ENCODE assay signal across 16 cellular contexts in genomic region chr9:130298663-130299279, GRCh38. TPM values are rescaled to one million over a fixed set of nuclear protein-coding genes. Genes with fewer than 3 reads are reported as not detected.
DNase-seq lines count a peak whose midpoint lies in the region; ATAC-seq, FAIRE-seq and TF ChIP-seq lines count a peak whose summit lies in the region.
"Had no signal": no experiment of that assay in that cellular context is flagged by ENCODE, and none has a peak within 500 bp of the region (broad histone marks: within the 10 kb centered on the region; RNA-seq: fewer than 3 reads in every experiment).

No MANE protein-coding gene starts in this region.

- H3K36me3 ChIP-seq in GM12878 (ENCODE audit: control insufficient read depth in 2 of 2, insufficient read depth in 2 of 2, low read length in 1 of 2) (no peaks in the 10 kb centered on the region), mesendoderm (ENCODE audit: control insufficient read depth, insufficient read depth, low read length) (no peaks in the 10 kb centered on the region), suprapubic skin (no peaks in the 10 kb centered on the region)
- H3K36me3 ChIP-seq: cardiac muscle cell, transverse colon had no signal

- no peaks in the 10 kb centered on the region for H3K79me1 ChIP-seq in mesendoderm (ENCODE audit: low read length)

- H2BK5ac ChIP-seq in mesendoderm (ENCODE audit: low read length): no peak overlapping the region

- RAD21 ChIA-PET in GM12878 (lab: Charles Lee; ENCODE audit: unreplicated experiment): no interaction called here

- no peak overlapping the region for H2BK15ac ChIP-seq in mesendoderm (replicated peaks; ENCODE audit: low read depth)

- TF ChIP-seq RAD21 in Ishikawa (IDR thresholded peaks at IDR 0.05; ENCODE audit: low read depth) (no peak), GM12878 (IDR thresholded peaks at IDR 0.05; ENCODE audit: insufficient read depth, low read depth, low read length) (no peak)

- DNase-seq in NOMO-1 treated with DMSO at 0.1 percent for 48 hours (lab: John Stamatoyannopoulos, UW; ENCODE audit: unreplicated experiment): peak; percentile 3
- DNase-seq in NOMO-1 treated with dmso at 0.1 percent for 144 hours (lab: John Stamatoyannopoulos, UW; ENCODE audit: unreplicated experiment): no peak
- DNase-seq in GM12878 (ENCODE audit: low read depth, low spot score): no peak
- DNase-seq in mesendoderm: peak; percentile 74
- DNase-seq in suprapubic skin (ENCODE audit: low spot score in 2 of 2): no peak
- DNase-seq: activated CD4-positive, alpha-beta T cell treated with anti-CD3 and anti-CD28 coated beads for 4 hours; DMS79 treated with DMSO at 0.1 percent for 48 hours; immature natural killer cell; NCI-H510A treated with DMSO at 0.1 percent for 48 hours; transverse colon had no signal

- SMC1A ChIA-PET in GM12878 (lab: Charles Lee; ENCODE audit: uncharacterized antibody, unreplicated experiment): no interaction called here

- H3K4ac ChIP-seq in mesendoderm (ENCODE audit: low read depth, low read length): no peak overlapping the region

- POLR2A ChIA-PET in GM12878 (lab: Charles Lee): no interaction called here

- TF ChIP-seq CTCF in GM12878 (IDR thresholded peaks at IDR 0.05 in 2 of 3, conservative IDR thresholded peaks at IDR 0.05 in 1 of 3; ENCODE audit: control insufficient read depth in 2 of 3, extremely low read depth in 1 of 3, insufficient read depth in 1 of 3, low read depth in 3 of 3, low read length in 3 of 3) (no peak), suprapubic skin (IDR thresholded peaks at IDR 0.05) (no peak)

- no TSS peak for BruUV-seq in GM12878 (replicated peaks; lab: Mats Ljungman, UMichigan)

- H4K5ac ChIP-seq in mesendoderm (ENCODE audit: low read length): no peak overlapping the region

- no peak overlapping the region for H3K18ac ChIP-seq in mesendoderm (ENCODE audit: low read length)

- H3K27ac ChIP-seq in GM12878 (ENCODE audit: control insufficient read depth, insufficient read depth): no peak overlapping the region
- no peak overlapping the region for H3K27ac ChIP-seq in mesendoderm (ENCODE audit: low read depth, low read length)
- no peak overlapping the region for H3K27ac ChIP-seq in suprapubic skin
- H3K27ac ChIP-seq: cardiac muscle cell had no signal

- H4K20me1 ChIP-seq in GM12878 (ENCODE audit: control insufficient read depth, insufficient read depth): no peaks in the 10 kb centered on the region

- H3K4me1 ChIP-seq in GM12878 (ENCODE audit: control insufficient read depth, insufficient read depth, low read length) (no peaks in the 10 kb centered on the region), mesendoderm (ENCODE audit: control insufficient read depth, low read depth, low read length) (no peaks in the 10 kb centered on the region), suprapubic skin (peaks cover 10% of the 10 kb centered on the region)

- no peak overlapping the region for H3K4me2 ChIP-seq in GM12878 (ENCODE audit: control insufficient read depth, insufficient read depth)
- H3K4me2 ChIP-seq in mesendoderm (ENCODE audit: low read length): no peak overlapping the region

- ATAC-seq in GM12878: no peak
- ATAC-seq in GM18519 (IDR thresholded peaks at IDR 0.05; ENCODE audit: low FRiP score, unreplicated experiment): no peak
- ATAC-seq in GM18907 (IDR thresholded peaks at IDR 0.05; ENCODE audit: unreplicated experiment): no peak

- 17% methylated on average over 15 of the region's 15 CpGs for WGBS in GM12878 (ENCODE audit: insufficient coverage, insufficient replicate concordance, low lambda C conversion rate, missing lambda C conversion rate)
- WGBS in mesendoderm (ENCODE audit: extremely low coverage, insufficient coverage, low lambda C conversion rate): no CpG with 5 or more reads among the region's 15 CpGs
- WGBS in suprapubic skin: 33% methylated on average over 3 of the region's 15 CpGs

- TF ChIP-seq POLR2A in GM12878 (IDR thresholded peaks at IDR 0.05; ENCODE audit: low read depth, low read length): no peak
- TF ChIP-seq POLR2A in suprapubic skin (IDR thresholded peaks at IDR 0.05): no peak

- no peak for FAIRE-seq in GM12878 (lab: Jason Lieb, UNC)
- FAIRE-seq: A204.1 had no signal

- TF ChIP-seq EP300 in Ishikawa (IDR thresholded peaks at IDR 0.05; ENCODE audit: borderline replicate concordance) (no peak), GM12878 (IDR thresholded peaks at IDR 0.05; ENCODE audit: borderline replicate concordance in 1 of 2, control insufficient read depth in 1 of 2, low read depth in 2 of 2, low read length in 2 of 2) (no peak), suprapubic skin (IDR thresholded peaks at IDR 0.05) (no peak)

- no peak overlapping the region for H2AK5ac ChIP-seq in mesendoderm (ENCODE audit: low read length)

- H2BK120ac ChIP-seq in mesendoderm (ENCODE audit: low read depth, low read length): no peak overlapping the region

- H3K79me2 ChIP-seq in GM12878 (ENCODE audit: control insufficient read depth, insufficient read depth, low read length): no peaks in the 10 kb centered on the region
- H3K79me2 ChIP-seq in mesendoderm (ENCODE audit: control insufficient read depth, insufficient read depth, low read length): no peaks in the 10 kb centered on the region

- no peak overlapping the region for H3K23ac ChIP-seq in mesendoderm (ENCODE audit: low read length)

- H3K4me3 ChIP-seq in GM12878: no peak overlapping the region
- no peak overlapping the region for H3K4me3 ChIP-seq in mesendoderm (ENCODE audit: low read length)
- H3K4me3 ChIP-seq in suprapubic skin: no peak overlapping the region
- H3K4me3 ChIP-seq: cardiac muscle cell, transverse colon had no signal

- H3K27me3 ChIP-seq in GM12878 (replicated peaks in 1 of 2; ENCODE audit: control insufficient read depth in 2 of 2, insufficient read depth in 2 of 2, low read length in 1 of 2) (no peaks in the 10 kb centered on the region; a peak in 1 of 4 replicates), mesendoderm (ENCODE audit: insufficient read depth, low read length, poor library complexity) (no peaks in the 10 kb centered on the region), suprapubic skin (peaks cover 9% of the 10 kb centered on the region)
- H3K27me3 ChIP-seq: cardiac muscle cell, transverse colon had no signal

- no peak overlapping the region for H2AFZ ChIP-seq in GM12878 (ENCODE audit: control insufficient read depth, low read depth, low read length)

- intact Hi-C loops in GM12878 (cut with micrococcal nuclease; ENCODE audit: unreplicated experiment): no loop called here

- H4K8ac ChIP-seq in mesendoderm (ENCODE audit: low read depth, low read length): no peak overlapping the region

- no peak overlapping the region for H3K56ac ChIP-seq in mesendoderm (ENCODE audit: low read length)

- H3K9me3 ChIP-seq in GM12878 (replicated peaks; ENCODE audit: control insufficient read depth, insufficient read depth, low read length) (no peaks in the 10 kb centered on the region), suprapubic skin (no peaks in the 10 kb centered on the region)
- H3K9me3 ChIP-seq: transverse colon had no signal

- in situ Hi-C loops in GM12878 (cut with MboI): no loop called here

- CTCF ChIA-PET in GM12878 (lab: Yijun Ruan, JAX): no interaction called here

- H3K9ac ChIP-seq in GM12878 (ENCODE audit: control insufficient read depth, insufficient read depth, low read length): no peak overlapping the region
- H3K9ac ChIP-seq in mesendoderm (ENCODE audit: low read length): no peak overlapping the region

TF ChIP-seq in Ishikawa, 13 proteins besides CTCF, POLR2A, EP300 and RAD21 (continues in another document):
- peak; percentile 16; the same call in 1 of the 2 replicates for TF ChIP-seq YY1 (IDR thresholded peaks at IDR 0.05; ENCODE audit: low read depth)

TF ChIP-seq in GM12878, 131 proteins besides CTCF, POLR2A, EP300 and RAD21 (continues in another document):
- no peak for TF ChIP-seq MEF2A (IDR thresholded peaks at IDR 0.05; ENCODE audit: insufficient read depth, low read depth, low read length)

RNA-seq across cellular contexts. Expression of gene HMCN2, which starts 33.2 kb away (rescaled TPM):
- not detected in 2 replicates for total RNA-seq in GM12878 (2013; cell fraction: nucleolus; rRNA removed)
- not detected in 2 replicates for total RNA-seq in GM12878 (2014; rRNA removed)
- not detected in 2 replicates for total RNA-seq in GM12878 (2014; rRNA removed; fragmentation: Illumina TruSeq; extraction: Trizol)
- total RNA-seq in GM12878 (2021): not detected in 2 replicates
- polyA plus RNA-seq in GM12878 (2011; ENCODE audit: low read depth): not detected
- 0.04 TPM in 1 of 2 replicates, not detected in the other for polyA plus RNA-seq in GM12878 (2011; rRNA removed)
- under 0.01 and 0.02 TPM in 2 replicates for polyA plus RNA-seq in GM12878 (2011; cell fraction: cytosol; rRNA removed)
- 0.18 and 0.20 TPM in 2 replicates for polyA plus RNA-seq in GM12878 (2011; cell fraction: nucleus; rRNA removed)
- 0.01 TPM in 1 of 2 replicates, not detected in the other for polyA plus RNA-seq in GM12878 (2012)
- not detected in 2 replicates for polyA plus RNA-seq in GM12878 (2014; fragmentation: Illumina TruSeq; extraction: Trizol)
- not detected for polyA plus RNA-seq in GM12878 (2014; fragmentation: Nextera tagmentation; extraction: Ambion mirVana)
- polyA plus RNA-seq in GM12878 (2014; rRNA removed): not detected in 2 replicates
- polyA plus RNA-seq in GM12878 (2016; fragmentation: Nextera tagmentation; extraction: Ambion mirVana): not detected
- not detected in 2 replicates for polyA minus RNA-seq in GM12878 (2011; rRNA and poly(A)+ RNA removed)
- polyA minus RNA-seq in GM12878 (2011; cell fraction: cytosol; rRNA and poly(A)+ RNA removed): not detected in 2 replicates
- polyA minus RNA-seq in GM12878 (2011; cell fraction: nucleus; rRNA and poly(A)+ RNA removed): under 0.01 TPM in 1 of 2 replicates, not detected in the other
- polyA plus RNA-seq in mesendoderm (2013, experiment 1 of 2): 0.46 TPM
- 0.57 TPM for polyA plus RNA-seq in mesendoderm (2013, experiment 2 of 2)
- total RNA-seq in suprapubic skin: 1 to 10 TPM; 1.3 to 6.3 (median 3.5) TPM
- total RNA-seq: natural killer cell treated with Interleukin-12 subunit alpha and Interleukin-12 subunit beta and Interleukin-15 and Interleukin-18, amount 100 ng/mL, for 72 hours had no signal
- polyA plus RNA-seq: immature natural killer cell had no signal

Comparison
In these comparisons a context has a peak if more than half of its experiments do, and no peak if none do; other contexts are left out.
1. DNase-seq: peak in NOMO-1 treated with DMSO at 0.1 percent for 48 hours (single experiment) and mesendoderm (single experiment); none in NOMO-1 treated with dmso at 0.1 percent for 144 hours (single experiment), GM12878 (single experiment) and suprapubic skin (0 of 2).